In genomic region chr13:109159650-109160309, GRCh38 we compare ENCODE assay signal across 23 cellular contexts.
DNase-seq lines count a peak whose midpoint lies in the region; ATAC-seq and TF ChIP-seq lines count a peak whose summit lies in the region.
"Had no signal": no experiment of that assay in that cellular context is flagged by ENCODE, and none has a peak within 500 bp of the region (broad histone marks: within the 10 kb centered on the region; RNA-seq: fewer than 3 reads in every experiment).

No MANE protein-coding gene starts in this region.

- no peak overlapping the region for H3K4me3 Mint-ChIP-seq in dendritic cell treated with granulocyte-macrophage colony-stimulating factor and Interleukin-4, amounts not matched to agents 40 ng/mL and 50 ng/mL, for 4 days
- H3K4me3 Mint-ChIP-seq: activated CD4-positive, alpha-beta T cell treated with anti-CD3 and anti-CD28 coated beads, Interleukin-2, amount 10 ng/mL, durations not matched to agents 24 days and 14 days; activated T-cell treated with anti-CD3 and anti-CD28 coated beads, Interleukin-2, amount 50 U/mL, for 24 hours; CD8-positive, alpha-beta T cell; naive thymus-derived CD4-positive, alpha-beta T cell; stimulated activated naive CD8-positive, alpha-beta T cell treated with anti-CD3 and anti-CD28 coated beads, Interleukin-15, Interleukin-2, amounts not matched to agents 100 ng/mL and 50 ng/mL, for 24 hours; T-helper 2 cell treated with Interferon-gamma antibody and Interleukin-4, amounts not matched to agents 5 μg/mL and 100 μg/mL, for 36 hours had no signal

- H3K27me3 ChIP-seq in OCI-LY3 (ENCODE audit: low read depth, low read length) = peaks cover 55% of the 10 kb centered on the region
- H3K27me3 ChIP-seq: dorsolateral prefrontal cortex had no signal

- DNase-seq in DMS53 (lab: John Stamatoyannopoulos, UW) = peak; percentile 27
- DNase-seq in DMS53 treated with DMSO at 0.1 percent for 48 hours (lab: John Stamatoyannopoulos, UW; ENCODE audit: unreplicated experiment) = no peak
- DNase-seq in pons (ENCODE audit: low spot score) = peak; percentile 26
- DNase-seq in stimulated activated CD4-positive, alpha-beta T cell treated with anti-CD3 and anti-CD28 coated beads, Interleukin-4, amount 100 ng/mL, for 1 hour = no peak
- DNase-seq in HuH-7.5 (ENCODE audit: low spot score) = no peak
- DNase-seq: activated CD4-positive, alpha-beta T cell treated with anti-CD3 and anti-CD28 coated beads, Interleukin-2, amount 10 ng/mL, durations not matched to agents 24 days and 14 days; activated gamma-delta T cell treated with Interleukin-2 at 50 U/mL for 16 hours; activated T-cell treated with anti-CD3 and anti-CD28 coated beads, Interleukin-2, amount 50 U/mL, for 24 hours; CD8-positive, alpha-beta T cell; cerebellar nuclear complex; dorsolateral prefrontal cortex; midbrain; naive thymus-derived CD4-positive, alpha-beta T cell; NCI-H1092; NCI-H187 treated with DMSO at 0.1 percent for 48 hours; NCI-H524; occipital lobe had no signal

- peak overlapping the region; percentile 8 for H3K27ac Mint-ChIP-seq in dendritic cell treated with granulocyte-macrophage colony-stimulating factor and Interleukin-4, amounts not matched to agents 40 ng/mL and 50 ng/mL, for 4 days
- H3K27ac Mint-ChIP-seq: activated CD4-positive, alpha-beta T cell treated with anti-CD3 and anti-CD28 coated beads, Interleukin-2, amount 10 ng/mL, durations not matched to agents 24 days and 14 days; activated T-cell treated with anti-CD3 and anti-CD28 coated beads, Interleukin-2, amount 50 U/mL, for 24 hours; CD8-positive, alpha-beta T cell; naive thymus-derived CD4-positive, alpha-beta T cell; stimulated activated naive CD8-positive, alpha-beta T cell treated with anti-CD3 and anti-CD28 coated beads, Interleukin-15, Interleukin-2, amounts not matched to agents 100 ng/mL and 50 ng/mL, for 24 hours; T-helper 2 cell treated with Interferon-gamma antibody and Interleukin-4, amounts not matched to agents 5 μg/mL and 100 μg/mL, for 36 hours had no signal

- peaks cover 50% of the 10 kb centered on the region for H3K27me3 Mint-ChIP-seq in dendritic cell treated with granulocyte-macrophage colony-stimulating factor and Interleukin-4, amounts not matched to agents 40 ng/mL and 50 ng/mL, for 4 days

- ATAC-seq in HG02938 (IDR thresholded peaks at IDR 0.05; ENCODE audit: unreplicated experiment) = no peak
- ATAC-seq: CD8-positive, alpha-beta T cell; naive thymus-derived CD4-positive, alpha-beta T cell had no signal

- H2AFZ ChIP-seq in OCI-LY3 (ENCODE audit: low read depth, low read length) = no peak overlapping the region

- H3K4me3 ChIP-seq in OCI-LY3 (ENCODE audit: low read length) = no peak overlapping the region

- no peak; the same call in 1 of the 2 replicates for TF ChIP-seq CTCF in OCI-LY3 (IDR thresholded peaks at IDR 0.05; ENCODE audit: low read depth, low read length)

- peaks cover 20% of the 10 kb centered on the region for H3K4me1 Mint-ChIP-seq in dendritic cell treated with granulocyte-macrophage colony-stimulating factor and Interleukin-4, amounts not matched to agents 40 ng/mL and 50 ng/mL, for 4 days (ENCODE audit: low read depth)

- peaks cover 55% of the 10 kb centered on the region for H3K4me1 ChIP-seq in OCI-LY3 (ENCODE audit: low read length)

- H4K20me1 ChIP-seq in OCI-LY3 (ENCODE audit: insufficient read depth, low read length) = no peaks in the 10 kb centered on the region

- no peaks in the 10 kb centered on the region for H3K36me3 Mint-ChIP-seq in dendritic cell treated with granulocyte-macrophage colony-stimulating factor and Interleukin-4, amounts not matched to agents 40 ng/mL and 50 ng/mL, for 4 days (ENCODE audit: low read depth)
- H3K36me3 Mint-ChIP-seq: CD8-positive, alpha-beta T cell; naive thymus-derived CD4-positive, alpha-beta T cell had no signal

- intact Hi-C loops in dendritic cell treated with granulocyte-macrophage colony-stimulating factor and Interleukin-4, amounts not matched to agents 40 ng/mL and 50 ng/mL, for 4 days (cut with micrococcal nuclease) = no loop called here

- peak overlapping the region; percentile 49; the same call in 1 of the 2 replicates for H3K27ac ChIP-seq in OCI-LY3 (ENCODE audit: low read length)
- H3K27ac ChIP-seq: 22Rv1 had no signal

- no peaks in the 10 kb centered on the region for H3K79me2 ChIP-seq in OCI-LY3 (ENCODE audit: low read length)

- no peak overlapping the region for H3K9ac ChIP-seq in OCI-LY3 (ENCODE audit: low read length)

- H3K9me3 ChIP-seq in OCI-LY3 (ENCODE audit: insufficient read depth, low read length) = no peaks in the 10 kb centered on the region

- peak overlapping the region; percentile 85 for H3K4me2 ChIP-seq in OCI-LY3 (ENCODE audit: low read length)

- no peaks in the 10 kb centered on the region for H3K9me3 Mint-ChIP-seq in dendritic cell treated with granulocyte-macrophage colony-stimulating factor and Interleukin-4, amounts not matched to agents 40 ng/mL and 50 ng/mL, for 4 days
- H3K9me3 Mint-ChIP-seq: activated CD4-positive, alpha-beta T cell treated with anti-CD3 and anti-CD28 coated beads, Interleukin-2, amount 10 ng/mL, durations not matched to agents 24 days and 14 days; activated T-cell treated with anti-CD3 and anti-CD28 coated beads, Interleukin-2, amount 50 U/mL, for 24 hours; CD8-positive, alpha-beta T cell; stimulated activated naive CD8-positive, alpha-beta T cell treated with anti-CD3 and anti-CD28 coated beads, Interleukin-15, Interleukin-2, amounts not matched to agents 100 ng/mL and 50 ng/mL, for 24 hours; T-helper 2 cell treated with Interferon-gamma antibody and Interleukin-4, amounts not matched to agents 5 μg/mL and 100 μg/mL, for 36 hours had no signal

- no peaks in the 10 kb centered on the region for H3K36me3 ChIP-seq in OCI-LY3 (replicated peaks; ENCODE audit: low read depth, low read length)

Comparison
In these comparisons a context has a peak if more than half of its experiments do, and no peak if none do; other contexts are left out.
1. DNase-seq: peak in DMS53 (single experiment) and pons (single experiment); none in DMS53 treated with DMSO at 0.1 percent for 48 hours (single experiment), stimulated activated CD4-positive, alpha-beta T cell treated with anti-CD3 and anti-CD28 coated beads, Interleukin-4, amount 100 ng/mL, for 1 hour (single experiment) and HuH-7.5 (single experiment).